In genomic region chr9:98345011-98345410, GRCh38 we compare ENCODE assay signal across 1 cellular context.
A peak's percentile ranks its signal among the peaks of the same experiment; 100 is the strongest.
TF ChIP-seq lines count a peak whose summit lies in the region.

No MANE protein-coding gene starts in this region.

TF ChIP-seq in K562, 482 proteins besides CTCF, POLR2A, EP300 and RAD21 (continued from another document):
- TF ChIP-seq RBM25 (IDR thresholded peaks at IDR 0.05; ENCODE audit: low read depth, low read length, severe bottlenecking) (no peak), ZNF592 (IDR thresholded peaks at IDR 0.05) (peak; percentile 39; the same call in 1 of the 2 replicates), HEY1 (CRISPR knock-in tag; IDR thresholded peaks at IDR 0.05; ENCODE audit: borderline replicate concordance) (no peak), MYBL2 (IDR thresholded peaks at IDR 0.05; ENCODE audit: low read depth) (no peak), MYBL2 (CRISPR knock-in tag; IDR thresholded peaks at IDR 0.05; ENCODE audit: borderline replicate concordance) (no peak), SMARCB1 (IDR thresholded peaks at IDR 0.05; ENCODE audit: insufficient read length, low read depth) (no peak), CREB3 (tag; conservative IDR thresholded peaks at IDR 0.05; ENCODE audit: low read depth) (no peak), ZKSCAN3 (CRISPR knock-in tag; IDR thresholded peaks at IDR 0.05) (no peak), JUND (IDR thresholded peaks at IDR 0.05; ENCODE audit: borderline replicate concordance, low read depth, low read length) (0 out of 2 replicates have a peak, but pooled peaks have one; percentile 9), JUND (tag; IDR thresholded peaks at IDR 0.05; ENCODE audit: borderline replicate concordance, low read depth, low read length) (peak; percentile 46; the same call in 1 of the 3 replicates), SMARCA5 (IDR thresholded peaks at IDR 0.05) (no peak), MGA (IDR thresholded peaks at IDR 0.05) (no peak), SMARCA4 (IDR thresholded peaks at IDR 0.05) (0 out of 2 replicates have a peak, but pooled peaks have one; percentile 23), NR2C2 (CRISPR knock-in tag; IDR thresholded peaks at IDR 0.05) (no peak), NR2C2 (tag; IDR thresholded peaks at IDR 0.05) (no peak), TEAD4 (IDR thresholded peaks at IDR 0.05; ENCODE audit: low read length) (no peak), TEAD4 (CRISPR knock-in tag; IDR thresholded peaks at IDR 0.05; ENCODE audit: borderline replicate concordance) (no peak), GTF2A2 (tag; IDR thresholded peaks at IDR 0.05) (no peak), STAT6 (CRISPR knock-in tag; IDR thresholded peaks at IDR 0.05) (no peak)
- TF ChIP-seq, protein P1, sequence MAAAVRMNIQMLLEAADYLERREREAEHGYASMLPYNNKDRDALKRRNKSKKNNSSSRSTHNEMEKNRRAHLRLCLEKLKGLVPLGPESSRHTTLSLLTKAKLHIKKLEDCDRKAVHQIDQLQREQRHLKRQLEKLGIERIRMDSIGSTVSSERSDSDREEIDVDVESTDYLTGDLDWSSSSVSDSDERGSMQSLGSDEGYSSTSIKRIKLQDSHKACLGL (CRISPR knock-in tag; IDR thresholded peaks at IDR 0.05; ENCODE audit: borderline replicate concordance, poor library complexity, severe bottlenecking), result no peak
- TF ChIP-seq, protein P2, sequence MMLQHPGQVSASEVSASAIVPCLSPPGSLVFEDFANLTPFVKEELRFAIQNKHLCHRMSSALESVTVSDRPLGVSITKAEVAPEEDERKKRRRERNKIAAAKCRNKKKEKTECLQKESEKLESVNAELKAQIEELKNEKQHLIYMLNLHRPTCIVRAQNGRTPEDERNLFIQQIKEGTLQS (IDR thresholded peaks at IDR 0.05), result peak; percentile 26; the same call in 1 of the 2 replicates
- TF ChIP-seq, protein P2 (CRISPR knock-in tag; conservative IDR thresholded peaks at IDR 0.05), result no peak
- TF ChIP-seq, protein P3, sequence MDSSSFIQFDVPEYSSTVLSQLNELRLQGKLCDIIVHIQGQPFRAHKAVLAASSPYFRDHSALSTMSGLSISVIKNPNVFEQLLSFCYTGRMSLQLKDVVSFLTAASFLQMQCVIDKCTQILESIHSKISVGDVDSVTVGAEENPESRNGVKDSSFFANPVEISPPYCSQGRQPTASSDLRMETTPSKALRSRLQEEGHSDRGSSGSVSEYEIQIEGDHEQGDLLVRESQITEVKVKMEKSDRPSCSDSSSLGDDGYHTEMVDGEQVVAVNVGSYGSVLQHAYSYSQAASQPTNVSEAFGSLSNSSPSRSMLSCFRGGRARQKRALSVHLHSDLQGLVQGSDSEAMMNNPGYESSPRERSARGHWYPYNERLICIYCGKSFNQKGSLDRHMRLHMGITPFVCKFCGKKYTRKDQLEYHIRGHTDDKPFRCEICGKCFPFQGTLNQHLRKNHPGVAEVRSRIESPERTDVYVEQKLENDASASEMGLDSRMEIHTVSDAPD (CRISPR knock-in tag; IDR thresholded peaks at IDR 0.05), result no peak
- TF ChIP-seq, protein P4, sequence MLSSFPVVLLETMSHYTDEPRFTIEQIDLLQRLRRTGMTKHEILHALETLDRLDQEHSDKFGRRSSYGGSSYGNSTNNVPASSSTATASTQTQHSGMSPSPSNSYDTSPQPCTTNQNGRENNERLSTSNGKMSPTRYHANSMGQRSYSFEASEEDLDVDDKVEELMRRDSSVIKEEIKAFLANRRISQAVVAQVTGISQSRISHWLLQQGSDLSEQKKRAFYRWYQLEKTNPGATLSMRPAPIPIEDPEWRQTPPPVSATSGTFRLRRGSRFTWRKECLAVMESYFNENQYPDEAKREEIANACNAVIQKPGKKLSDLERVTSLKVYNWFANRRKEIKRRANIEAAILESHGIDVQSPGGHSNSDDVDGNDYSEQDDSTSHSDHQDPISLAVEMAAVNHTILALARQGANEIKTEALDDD (IDR thresholded peaks at IDR 0.05), result no peak
